In genomic region chr2:101107246-101107645, GRCh38 we compare ENCODE assay signal across 1 cellular context.
TF ChIP-seq lines count a peak whose summit lies in the region.

No MANE protein-coding gene starts in this region.

TF ChIP-seq in GM23338, 12 proteins besides CTCF, POLR2A, EP300 and RAD21 (continued from another document):
- TF ChIP-seq ZNF462 (CRISPR knock-in tag; IDR thresholded peaks at IDR 0.05) (no peak), POLR2AphosphoS5 (IDR thresholded peaks at IDR 0.05; ENCODE audit: low read depth) (no peak)
